In the genomic region with DNA sequence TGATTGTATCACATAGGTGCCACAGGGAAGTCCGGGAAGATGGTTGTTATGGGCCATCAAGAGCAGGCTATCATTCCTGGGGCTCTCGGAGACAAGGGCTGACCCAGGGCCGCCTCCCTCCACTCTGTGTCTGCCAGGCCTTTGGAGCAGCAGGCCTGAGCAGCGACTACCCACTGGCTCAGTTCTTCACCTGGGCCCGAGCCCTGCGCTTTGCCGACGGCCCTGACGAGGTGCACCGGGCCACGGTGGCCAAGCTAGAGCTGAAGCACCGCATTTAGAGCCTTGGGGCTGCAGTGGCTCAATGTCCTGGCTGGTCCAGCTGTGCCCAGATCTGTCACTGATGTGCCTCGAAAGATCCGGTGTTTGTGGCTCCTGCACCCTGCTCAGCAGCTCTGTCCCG, we compare ENCODE assay signal across 21 cellular contexts. TPM values are rescaled to one million over a fixed set of nuclear protein-coding genes. Genes with fewer than 3 reads are reported as not detected.
DNase-seq lines count a peak whose midpoint lies in the region; ATAC-seq, FAIRE-seq and TF ChIP-seq lines count a peak whose summit lies in the region.
"Had no signal": no experiment of that assay in that cellular context is flagged by ENCODE, and none has a peak within 500 bp of the region (broad histone marks: within the 10 kb centered on the region; RNA-seq: fewer than 3 reads in every experiment).

No MANE protein-coding gene starts in this region.

- DNase-seq in HepG2 (ENCODE audit: low spot score) (no peak), right lobe of liver (no peak), ascending aorta (ENCODE audit: low spot score in 2 of 2) (no peak), right cardiac atrium (peak in 1 of 3 donors; percentile 52), upper lobe of left lung (peak in 1 of 2 donors; percentile 64), MV-4-11 (lab: John Stamatoyannopoulos, UW) (no peak), left lobe of liver (ENCODE audit: low spot score) (no peak)
- DNase-seq: Calu3; CD8-positive, alpha-beta T cell; GDM1; IMR-90; NCI-H1694; NCI-H2081 treated with DMSO at 0.1 percent for 48 hours; NCI-H2171 treated with DMSO at 0.1 percent for 48 hours; NCI-H526; SIG-M5; SK-N-SH had no signal

- ATAC-seq in HepG2 (no peak), right lobe of liver (no peak), right cardiac atrium (no peak), upper lobe of left lung (ENCODE audit: low FRiP score in 2 of 2) (no peak), left lobe of liver (no peak), HG02840 (IDR thresholded peaks at IDR 0.05; ENCODE audit: low FRiP score, unreplicated experiment) (no peak)
- ATAC-seq: CD8-positive, alpha-beta T cell; GM23338 had no signal

- WGBS in HepG2 (ENCODE audit: low lambda C conversion rate), result 100% methylated on average over 2 of the region's 15 CpGs
- no CpG with 5 or more reads among the region's 15 CpGs for WGBS in right lobe of liver (ENCODE audit: insufficient coverage, low coverage, low lambda C conversion rate, missing lambda C conversion rate)
- WGBS in right cardiac atrium, result 78% methylated on average over 15 of the region's 15 CpGs
- WGBS in upper lobe of left lung, 2 donors, result 96 to 100% methylated on average over 4 to 15 of the region's 15 CpGs

- H3K27ac ChIP-seq in HepG2 (ENCODE audit: extremely low read length, insufficient read depth, low read length), result no peak overlapping the region
- H3K27ac ChIP-seq in right lobe of liver, result no peak overlapping the region
- H3K27ac ChIP-seq in ascending aorta, result peak overlapping the region; percentile 72 to 73
- peak overlapping the region; percentile 72 for H3K27ac ChIP-seq in right cardiac atrium (ENCODE audit: low read length)
- H3K27ac ChIP-seq in upper lobe of left lung, result peak overlapping the region in 3 of 4 donors; percentile 69 to 91 (median 88)

- no peaks in the 10 kb centered on the region for H4K20me1 ChIP-seq in HepG2 (ENCODE audit: insufficient read depth, low read length)

- TF ChIP-seq RAD21 in HepG2 (CRISPR knock-in tag; IDR thresholded peaks at IDR 0.05), result no peak

- H3K4me3 ChIP-seq in HepG2 (replicated peaks in 1 of 3; ENCODE audit: insufficient read depth in 1 of 3, low read depth in 2 of 3, low read length in 3 of 3), result no peak overlapping the region
- H3K4me3 ChIP-seq in right lobe of liver, result no peak overlapping the region
- no peak overlapping the region for H3K4me3 ChIP-seq in ascending aorta
- H3K4me3 ChIP-seq in right cardiac atrium (ENCODE audit: low read length), result no peak overlapping the region
- no peak overlapping the region for H3K4me3 ChIP-seq in upper lobe of left lung
- H3K4me3 ChIP-seq: GM23338, HAP-1 had no signal

- in situ Hi-C loops in HepG2 (cut with HindIII; ENCODE audit: extremely low pct_ligation_motif_present, low pct_unique_long_range_greater_than_20kb), result loop anchor here (5.0 to 10.0 kb wide), 2 partner anchors 36 to 59 kb away; no protein-coding TSS in a partner anchor

- no TSS peak for BruUV-seq in HepG2 (replicated peaks; lab: Mats Ljungman, UMichigan)

- H3K27me3 ChIP-seq in HepG2 (ENCODE audit: control insufficient read depth in 1 of 2, insufficient read depth in 2 of 2, low read length in 2 of 2) (no peaks in the 10 kb centered on the region), right lobe of liver (no peaks in the 10 kb centered on the region), ascending aorta (no peaks in the 10 kb centered on the region), right cardiac atrium (ENCODE audit: control insufficient read depth, insufficient read depth) (no peaks in the 10 kb centered on the region), upper lobe of left lung (no peaks in the 10 kb centered on the region)

- TF ChIP-seq POLR2A in HepG2 (IDR thresholded peaks at IDR 0.05; ENCODE audit: insufficient read depth in 1 of 2, low read depth in 2 of 2, low read length in 2 of 2), result no peak
- no peak for TF ChIP-seq POLR2A in right lobe of liver (IDR thresholded peaks at IDR 0.05)
- TF ChIP-seq POLR2A in upper lobe of left lung (IDR thresholded peaks at IDR 0.05), result no peak

- intact Hi-C loops in HepG2 (cut with micrococcal nuclease; ENCODE audit: unreplicated experiment), result no loop called here
- intact Hi-C loops in right lobe of liver (cut with DNase I), result loop anchor here in 1 of 2 donors (10.0 kb wide), 1 partner anchor 59 kb away; no protein-coding TSS in a partner anchor
- intact Hi-C loops in ascending aorta (cut with DNase I), result no loop called here
- intact Hi-C loops in right cardiac atrium (cut with DNase I), result loop anchor here in 2 of 4 donors (5.0 kb wide), 2 partner anchors 36 to 56 kb away; no protein-coding TSS in a partner anchor

- no peaks in the 10 kb centered on the region for H3K36me3 ChIP-seq in HepG2 (replicated peaks in 1 of 2; ENCODE audit: control insufficient read depth in 1 of 2, insufficient read depth in 2 of 2, low read length in 2 of 2)
- H3K36me3 ChIP-seq in right lobe of liver, result peaks cover 0 to 5% (median 0%) of the 10 kb centered on the region in 4 donors
- H3K36me3 ChIP-seq in ascending aorta, result no peaks in the 10 kb centered on the region
- H3K36me3 ChIP-seq in upper lobe of left lung, result peaks cover under 1 to 19% (median 3%) of the 10 kb centered on the region in 4 donors
- H3K36me3 ChIP-seq: HAP-1 had no signal

- TF ChIP-seq CTCF in HepG2 (CRISPR knock-in tag; IDR thresholded peaks at IDR 0.05) (no peak), right lobe of liver (IDR thresholded peaks at IDR 0.05) (no peak), ascending aorta (IDR thresholded peaks at IDR 0.05) (no peak), upper lobe of left lung (IDR thresholded peaks at IDR 0.05) (no peak)

- H2AFZ ChIP-seq in HepG2 (ENCODE audit: low read length), result no peak overlapping the region
- H2AFZ ChIP-seq: GM23338 had no signal

- H3K4me1 ChIP-seq in HepG2 (ENCODE audit: insufficient read depth, low read length), result peaks cover 9% of the 10 kb centered on the region
- H3K4me1 ChIP-seq in right lobe of liver, result peaks cover 0 to 31% (median 10%) of the 10 kb centered on the region in 4 donors
- H3K4me1 ChIP-seq in ascending aorta, result peaks cover 4 to 28% of the 10 kb centered on the region in 2 donors
- H3K4me1 ChIP-seq in right cardiac atrium (ENCODE audit: control insufficient read depth, insufficient read depth, low read length), result peaks cover 21% of the 10 kb centered on the region
- peaks cover 22 to 41% (median 29%) of the 10 kb centered on the region in 4 donors for H3K4me1 ChIP-seq in upper lobe of left lung
- H3K4me1 ChIP-seq: HAP-1 had no signal

- POLR2A ChIA-PET in HepG2 (lab: Yijun Ruan, JAX), result no interaction called here

- FAIRE-seq in HepG2 (lab: Jason Lieb, UNC), result no peak
- FAIRE-seq: HTR-8/SVneo had no signal

- H3K9ac ChIP-seq in HepG2 (ENCODE audit: insufficient read depth, low read depth, low read length), result no peak overlapping the region
- H3K9ac ChIP-seq: SK-N-SH had no signal

- no peak overlapping the region for H3K4me2 ChIP-seq in HepG2 (ENCODE audit: low read depth, low read length)
- H3K4me2 ChIP-seq: GM23338, SK-N-SH had no signal

- H3K9me3 ChIP-seq in HepG2 (ENCODE audit: low read length) (no peaks in the 10 kb centered on the region), right lobe of liver (no peaks in the 10 kb centered on the region), ascending aorta (no peaks in the 10 kb centered on the region), right cardiac atrium (ENCODE audit: control insufficient read depth, low read length) (no peaks in the 10 kb centered on the region), upper lobe of left lung (no peaks in the 10 kb centered on the region)
- H3K9me3 ChIP-seq: HAP-1, SK-N-SH had no signal

- CTCF ChIA-PET in HepG2 (lab: Yijun Ruan, JAX; ENCODE audit: low intra/inter-chr PET ratio, low total read pairs), result interaction anchor here (4.2 kb wide), 1 partner anchor 32 kb away, joined by 43 read pairs; no protein-coding TSS in a partner anchor

- H3K79me2 ChIP-seq in HepG2 (ENCODE audit: insufficient read depth, low read length), result no peaks in the 10 kb centered on the region

- no peak for TF ChIP-seq EP300 in HepG2 (IDR thresholded peaks at IDR 0.05; ENCODE audit: low read depth in 2 of 2, low read length in 2 of 2)
- TF ChIP-seq EP300 in HepG2 (CRISPR knock-in tag; IDR thresholded peaks at IDR 0.05; ENCODE audit: borderline replicate concordance), result no peak
- no peak for TF ChIP-seq EP300 in upper lobe of left lung (IDR thresholded peaks at IDR 0.05)

TF ChIP-seq in HepG2, 621 proteins besides CTCF, POLR2A, EP300 and RAD21:
- TF ChIP-seq AGO2 (optimal IDR thresholded peaks at IDR 0.05; ENCODE audit: low read depth, low read length) (peak; percentile 1), ZFP1 (CRISPR knock-in tag; IDR thresholded peaks at IDR 0.05) (no peak)

RNA-seq across cellular contexts. Expression of a gene that starts 10.5 kb away (rescaled TPM):
- 72.8 and 103 TPM in 2 replicates for total RNA-seq in HepG2 (2016; rRNA removed; fragmentation: Illumina TruSeq; extraction: Trizol)
- 8.4 and 10.0 TPM in 2 replicates for total RNA-seq in HepG2 (2016; cell fraction: cytosol; rRNA removed; fragmentation: Illumina TruSeq; extraction: Trizol; ENCODE audit: low read depth)
- 66.6 and 111 TPM in 2 replicates for total RNA-seq in HepG2 (2016; cell fraction: insoluble cytoplasmic fraction; rRNA removed; fragmentation: Illumina TruSeq; extraction: Trizol)
- 21.1 and 23.4 TPM in 2 replicates for total RNA-seq in HepG2 (2016; cell fraction: membrane; rRNA removed; fragmentation: Illumina TruSeq; extraction: Trizol)
- 30.1 and 34.3 TPM in 2 replicates for total RNA-seq in HepG2 (2016; cell fraction: nucleus; rRNA removed; fragmentation: Illumina TruSeq; extraction: Trizol)
- polyA plus RNA-seq in HepG2 (2011; rRNA removed), result 67.8 and 78.8 TPM in 2 replicates
- polyA plus RNA-seq in HepG2 (2011; cell fraction: cytosol; rRNA removed), result 60.0 and 72.7 TPM in 2 replicates
- polyA plus RNA-seq in HepG2 (2011; cell fraction: nucleus; rRNA removed), result 56.8 and 58.9 TPM in 2 replicates
- 46.9 and 67.0 TPM in 2 replicates for polyA plus RNA-seq in HepG2 (2012)
- 21.3 and 21.9 TPM in 2 replicates for polyA plus RNA-seq in HepG2 (2016; cell fraction: cytosol; fragmentation: Illumina TruSeq; extraction: Trizol; ENCODE audit: low read depth)
- polyA plus RNA-seq in HepG2 (2016; cell fraction: insoluble cytoplasmic fraction; fragmentation: Illumina TruSeq; extraction: Trizol; ENCODE audit: low read depth), result 133 and 139 TPM in 2 replicates
- 31.6 and 34.9 TPM in 2 replicates for polyA plus RNA-seq in HepG2 (2016; cell fraction: membrane; fragmentation: Illumina TruSeq; extraction: Trizol; ENCODE audit: low read depth)
- polyA plus RNA-seq in HepG2 (2016; cell fraction: nucleus; fragmentation: Illumina TruSeq; extraction: Trizol; ENCODE audit: insufficient read depth, low read depth), result 105 and 114 TPM in 2 replicates
- polyA minus RNA-seq in HepG2 (2011; rRNA and poly(A)+ RNA removed; ENCODE audit: low replicate concordance), result 3.8 and 84.5 TPM in 2 replicates
- 39.2 and 47.6 TPM in 2 replicates for polyA minus RNA-seq in HepG2 (2011; cell fraction: cytosol; rRNA and poly(A)+ RNA removed)
- 13.9 and 14.5 TPM in 2 replicates for polyA minus RNA-seq in HepG2 (2011; cell fraction: nucleus; rRNA and poly(A)+ RNA removed)
- total RNA-seq in right lobe of liver, result 1,000 to 10,000 TPM in 2 of 6 experiments, 100 to 1,000 TPM in 4; 287 to 1,060 (median 749) TPM
- total RNA-seq in ascending aorta, result 66.4 TPM
- 100 to 1,000 TPM; 307 to 423 (median 349) TPM for total RNA-seq in right cardiac atrium
- 284 TPM for polyA plus RNA-seq in right cardiac atrium
- total RNA-seq in upper lobe of left lung, result 100 to 1,000 TPM; 138 to 573 (median 265) TPM
- 1,121 TPM for total RNA-seq in left lobe of liver

Comparison
In these comparisons a context has a peak if more than half of its experiments do, and no peak if none do; other contexts are left out.
1. H3K27ac ChIP-seq: peak in ascending aorta (2 of 2), right cardiac atrium (single experiment) and upper lobe of left lung (3 of 4); none in HepG2 (single experiment) and right lobe of liver (0 of 3).